Comparison of ENCODE assay signal across 13 cellular contexts in the genomic region with DNA sequence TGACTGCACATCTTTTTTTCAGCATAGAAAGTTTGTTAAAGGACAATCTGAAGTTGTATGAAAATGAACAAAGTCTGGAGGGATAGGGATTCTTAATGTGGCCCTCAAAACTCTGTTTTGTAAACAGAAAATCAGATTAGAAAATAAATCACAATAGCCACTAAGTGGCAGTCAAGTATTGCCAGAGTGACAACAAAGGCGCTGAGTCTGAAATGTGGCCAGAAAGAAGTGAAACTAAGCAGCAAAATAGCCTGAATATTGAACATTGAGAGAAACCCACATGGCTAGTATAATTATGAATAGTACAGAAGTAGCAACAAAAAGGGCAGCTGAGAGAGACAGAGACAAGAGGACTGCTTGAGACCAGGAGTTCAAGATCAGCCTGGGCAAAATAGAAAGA.
A peak's percentile ranks its signal among the peaks of the same experiment; 100 is the strongest.
DNase-seq lines count a peak whose midpoint lies in the region; ATAC-seq and TF ChIP-seq lines count a peak whose summit lies in the region.
"Had no signal": no experiment of that assay in that cellular context is flagged by ENCODE, and none has a peak within 500 bp of the region (broad histone marks: within the 10 kb centered on the region; RNA-seq: fewer than 3 reads in every experiment).

No MANE protein-coding gene starts in this region.

- CTCF ChIA-PET in PC-9 (lab: Charles Lee): no interaction called here

- no peak overlapping the region for H3K4me3 ChIP-seq in PC-9
- no peak overlapping the region for H3K4me3 ChIP-seq in Peyer's patch
- H3K4me3 ChIP-seq: lower lobe of right lung had no signal

- H3K27ac Mint-ChIP-seq in stimulated activated naive CD8-positive, alpha-beta T cell treated with anti-CD3 and anti-CD28 coated beads, Interleukin-15, amount 100 ng/mL, for 72 hours: no peak overlapping the region
- H3K27ac Mint-ChIP-seq: T-helper 17 cell had no signal

- H3K36me3 ChIP-seq in PC-9 (ENCODE audit: low read depth): no peaks in the 10 kb centered on the region
- H3K36me3 ChIP-seq in Peyer's patch: no peaks in the 10 kb centered on the region
- H3K36me3 ChIP-seq: lower lobe of right lung had no signal

- TF ChIP-seq CTCF in PC-9 (conservative IDR thresholded peaks at IDR 0.05): 0 out of 2 replicates have a peak, but pooled peaks have one; percentile 22
- no peak for TF ChIP-seq CTCF in Peyer's patch (IDR thresholded peaks at IDR 0.05)

- no peaks in the 10 kb centered on the region for H3K4me1 Mint-ChIP-seq in stimulated activated naive CD8-positive, alpha-beta T cell treated with anti-CD3 and anti-CD28 coated beads, Interleukin-15, amount 100 ng/mL, for 72 hours
- H3K4me1 Mint-ChIP-seq: T-helper 17 cell had no signal

- POLR2A ChIA-PET in PC-9 (lab: Charles Lee; ENCODE audit: unreplicated experiment): no interaction called here

- H4K20me1 ChIP-seq in PC-9 (ENCODE audit: insufficient read depth): no peaks in the 10 kb centered on the region

- H2AFZ ChIP-seq in PC-9: no peak overlapping the region

- H3K9me3 Mint-ChIP-seq in stimulated activated naive CD8-positive, alpha-beta T cell treated with anti-CD3 and anti-CD28 coated beads, Interleukin-15, amount 100 ng/mL, for 72 hours: no peaks in the 10 kb centered on the region

- H3K4me2 ChIP-seq in PC-9: no peak overlapping the region

- no peaks in the 10 kb centered on the region for H3K9me3 ChIP-seq in PC-9 (ENCODE audit: insufficient read depth, low read depth)
- no peaks in the 10 kb centered on the region for H3K9me3 ChIP-seq in Peyer's patch
- H3K9me3 ChIP-seq: lower lobe of right lung had no signal

- ATAC-seq in GM18519 (IDR thresholded peaks at IDR 0.05; ENCODE audit: low FRiP score, unreplicated experiment) (peak; percentile 67), HG03432 (IDR thresholded peaks at IDR 0.05; ENCODE audit: unreplicated experiment) (peak; percentile 68)
- ATAC-seq in stimulated activated naive CD8-positive, alpha-beta T cell treated with anti-CD3 and anti-CD28 coated beads, Interleukin-15, amount 100 ng/mL, for 72 hours: no peak
- ATAC-seq: lower lobe of right lung, T-helper 17 cell had no signal

- H3K27me3 Mint-ChIP-seq in stimulated activated naive CD8-positive, alpha-beta T cell treated with anti-CD3 and anti-CD28 coated beads, Interleukin-15, amount 100 ng/mL, for 72 hours: no peaks in the 10 kb centered on the region

- peaks cover 11% of the 10 kb centered on the region; the same call in 1 of the 2 replicates for H3K27me3 ChIP-seq in PC-9 (ENCODE audit: insufficient read depth, low read depth)
- no peaks in the 10 kb centered on the region for H3K27me3 ChIP-seq in Peyer's patch

- peak; percentile 4 for DNase-seq in Ammon's horn (ENCODE audit: low spot score)
- DNase-seq in PC-9: no peak
- DNase-seq in activated CD4-positive, CD25-positive, alpha-beta regulatory T cell treated with anti-CD3 and anti-CD28 coated beads, Interleukin-2, amount 50 U/mL, for 72 hours: no peak
- no peak for DNase-seq in posterior cingulate gyrus
- no peak for DNase-seq in stimulated activated naive CD8-positive, alpha-beta T cell treated with anti-CD3 and anti-CD28 coated beads, Interleukin-15, amount 100 ng/mL, for 72 hours
- DNase-seq in Peyer's patch: no peak
- DNase-seq: glutamatergic neuron; lower lobe of right lung; NCI-H748 treated with DMSO at 0.1 percent for 48 hours; stimulated activated naive CD4-positive, alpha-beta T cell; T-helper 17 cell had no signal

- intact Hi-C loops in PC-9 (cut with micrococcal nuclease; ENCODE audit: unreplicated experiment) (no loop called here), posterior cingulate gyrus (cut with DNase I) (no loop called here)

- no peaks in the 10 kb centered on the region for H3K79me2 ChIP-seq in PC-9 (ENCODE audit: low read depth)

- H3K4me1 ChIP-seq in PC-9 (replicated peaks; ENCODE audit: insufficient read depth): no peaks in the 10 kb centered on the region
- H3K4me1 ChIP-seq in Peyer's patch: no peaks in the 10 kb centered on the region
- H3K4me1 ChIP-seq: lower lobe of right lung had no signal

- H3K27ac ChIP-seq in PC-9 (no peak overlapping the region), Peyer's patch (no peak overlapping the region)
- H3K27ac ChIP-seq: lower lobe of right lung had no signal

- no peaks in the 10 kb centered on the region for H3F3A ChIP-seq in PC-9 (ENCODE audit: insufficient read depth, low read depth)

- 0 out of 2 replicates have a peak, but pooled peaks cover 2% of the 10 kb centered on the region for H3K9me2 ChIP-seq in PC-9 (ENCODE audit: insufficient read depth)

- TF ChIP-seq POLR2A in Peyer's patch (IDR thresholded peaks at IDR 0.05): no peak

- H3K4me3 Mint-ChIP-seq in stimulated activated naive CD8-positive, alpha-beta T cell treated with anti-CD3 and anti-CD28 coated beads, Interleukin-15, amount 100 ng/mL, for 72 hours: no peak overlapping the region
- H3K4me3 Mint-ChIP-seq: T-helper 17 cell had no signal

- no TSS peak for BruUV-seq in PC-9 (replicated peaks; lab: Mats Ljungman, UMichigan)
